ENCODE assay signal across 27 cellular contexts in the genomic region with DNA sequence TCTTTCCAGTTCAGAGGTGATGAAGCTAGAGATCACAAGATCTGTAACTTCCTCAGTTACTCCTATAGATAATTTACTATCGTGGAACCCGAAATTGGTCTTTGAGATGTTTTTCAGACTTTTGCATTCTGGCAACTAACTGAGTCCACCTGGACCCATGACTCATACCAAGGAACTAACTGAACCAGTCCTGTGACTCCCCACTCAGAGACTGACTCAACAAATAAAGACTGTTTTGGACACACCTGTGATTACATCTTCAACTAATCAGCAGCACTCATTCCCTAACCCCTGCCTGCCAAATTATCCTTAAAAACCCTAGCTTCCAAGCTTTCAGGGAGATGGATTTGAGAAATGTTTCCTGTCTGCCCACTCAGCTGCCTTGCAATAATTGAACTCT. TPM values are rescaled to one million over a fixed set of nuclear protein-coding genes. Genes with fewer than 3 reads are reported as not detected.
DNase-seq lines count a peak whose midpoint lies in the region; ATAC-seq, FAIRE-seq and TF ChIP-seq lines count a peak whose summit lies in the region.
"Had no signal": no experiment of that assay in that cellular context is flagged by ENCODE, and none has a peak within 500 bp of the region (broad histone marks: within the 10 kb centered on the region; RNA-seq: fewer than 3 reads in every experiment).

No MANE protein-coding gene starts in this region.

- RAD21 ChIA-PET in HCT116 (lab: Charles Lee; ENCODE audit: low non-redundant PET in 1 of 2, low total read pairs in 2 of 2, uncharacterized antibody in 2 of 2, unreplicated experiment in 2 of 2) = no interaction called here

- H3K27ac ChIP-seq in HCT116 (ENCODE audit: low read depth, low read length) = no peak overlapping the region
- H3K27ac ChIP-seq in Panc1 (ENCODE audit: low read length) = no peak overlapping the region
- H3K27ac ChIP-seq in foreskin keratinocyte = no peak overlapping the region
- H3K27ac ChIP-seq in small intestine (ENCODE audit: low read depth in 1 of 2, low read length in 1 of 2) = no peak overlapping the region
- H3K27ac ChIP-seq: BLaER1, GM23248 had no signal

- H3K27me3 ChIP-seq in HCT116 (ENCODE audit: insufficient read depth, low read length) (no peaks in the 10 kb centered on the region), Panc1 (ENCODE audit: control insufficient read depth, insufficient read depth, low read length) (no peaks in the 10 kb centered on the region), foreskin keratinocyte (no peaks in the 10 kb centered on the region), small intestine (ENCODE audit: control insufficient read depth in 2 of 2, insufficient read depth in 2 of 2, low read length in 2 of 2) (no peaks in the 10 kb centered on the region)
- H3K27me3 ChIP-seq: BLaER1 had no signal

- FAIRE-seq in small intestine (lab: Jason Lieb, UNC) = no peak
- FAIRE-seq: astrocyte, endometrium had no signal

- no peaks in the 10 kb centered on the region for H3K9me2 ChIP-seq in HCT116 (ENCODE audit: insufficient read depth)

- no peak overlapping the region for H3K9ac ChIP-seq in HCT116 (ENCODE audit: low read length)
- H3K9ac ChIP-seq: BLaER1, GM23248 had no signal

- TF ChIP-seq RAD21 in HCT116 (IDR thresholded peaks at IDR 0.05; ENCODE audit: low read depth) = no peak

- H4K20me1 ChIP-seq in HCT116 (ENCODE audit: insufficient read depth) = no peaks in the 10 kb centered on the region
- H4K20me1 ChIP-seq: BLaER1 had no signal

- intact Hi-C loops in HCT116 (cut with micrococcal nuclease) = no loop called here
- intact Hi-C loops in Panc1 (cut with micrococcal nuclease; ENCODE audit: unreplicated experiment) = no loop called here

- no peak for TF ChIP-seq POLR2A in HCT116 (IDR thresholded peaks at IDR 0.05; ENCODE audit: borderline replicate concordance, extremely low read depth, insufficient read depth, insufficient read length)

- H3K4me1 ChIP-seq in HCT116 (ENCODE audit: control insufficient read depth in 1 of 2, insufficient read depth in 2 of 2, low read length in 2 of 2) (peaks cover 0 to 10% of the 10 kb centered on the region in 2 experiments; a peak in 1 of 4 replicates), Panc1 (ENCODE audit: control insufficient read depth, insufficient read depth, low read length) (no peaks in the 10 kb centered on the region), foreskin keratinocyte (no peaks in the 10 kb centered on the region), small intestine (ENCODE audit: control insufficient read depth in 2 of 2, insufficient read depth in 1 of 2, low read depth in 1 of 2, low read length in 1 of 2) (no peaks in the 10 kb centered on the region)
- H3K4me1 ChIP-seq: BLaER1 had no signal

- no TSS peak for BruUV-seq in HCT116 (replicated peaks; lab: Mats Ljungman, UMichigan)
- no TSS peak for BruUV-seq in Panc1 (replicated peaks; lab: Mats Ljungman, UMichigan)

- no peaks in the 10 kb centered on the region for H3K36me3 ChIP-seq in HCT116 (ENCODE audit: control insufficient read depth in 1 of 2, insufficient read depth in 2 of 2, low read length in 2 of 2)
- no peaks in the 10 kb centered on the region for H3K36me3 ChIP-seq in Panc1 (ENCODE audit: control insufficient read depth, insufficient read depth, low read length)
- H3K36me3 ChIP-seq in small intestine (ENCODE audit: control insufficient read depth in 2 of 2, insufficient read depth in 2 of 2, low read length in 2 of 2) = no peaks in the 10 kb centered on the region
- H3K36me3 ChIP-seq: BLaER1 had no signal

- no peaks in the 10 kb centered on the region for H3K79me2 ChIP-seq in HCT116 (ENCODE audit: insufficient read depth, low read length)

- in situ Hi-C loops in Panc1 (cut with HindIII; ENCODE audit: low pct_unique_long_range_greater_than_20kb, low sequenced_read_pairs) = no loop called here

- ATAC-seq in HCT116 = no peak
- peak; percentile 34; the same call in 1 of the 2 replicates for ATAC-seq in Panc1
- ATAC-seq in foreskin keratinocyte = peak; percentile 96
- no peak for ATAC-seq in GM18511 (IDR thresholded peaks at IDR 0.05; ENCODE audit: unreplicated experiment)
- ATAC-seq: natural killer cell; SK-N-SH treated with all-trans-retinoic acid at 6 μM for 48 hours; stimulated activated naive CD8-positive, alpha-beta T cell treated with anti-CD3 and anti-CD28 coated beads, Interleukin-15, amount 100 ng/mL, for 72 hours had no signal

- CTCF ChIA-PET in HCT116 (lab: Charles Lee) (no interaction called here), Panc1 (lab: Charles Lee) (no interaction called here)

- peak overlapping the region; percentile 11; the same call in 1 of the 2 replicates for H3K4me2 ChIP-seq in HCT116 (ENCODE audit: low read length)
- H3K4me2 ChIP-seq: BLaER1 had no signal

- H3K4me3 ChIP-seq in HCT116 (replicated peaks in 1 of 2; ENCODE audit: low read depth in 1 of 2, low read length in 2 of 2) (no peak overlapping the region), Panc1 (ENCODE audit: low read depth in 2 of 2, low read length in 2 of 2) (no peak overlapping the region), small intestine (ENCODE audit: low read depth in 1 of 2, low read length in 2 of 2) (no peak overlapping the region)
- H3K4me3 ChIP-seq: BLaER1, GM23248, skin epidermis had no signal

- H3K9me3 ChIP-seq in HCT116 (ENCODE audit: control insufficient read depth in 1 of 2, insufficient read depth in 1 of 2, low read depth in 1 of 2, low read length in 2 of 2) (no peaks in the 10 kb centered on the region; a peak in 1 of 4 replicates), Panc1 (ENCODE audit: control insufficient read depth, insufficient read depth, low read depth, low read length) (no peaks in the 10 kb centered on the region), small intestine (ENCODE audit: control insufficient read depth, low read depth) (no peaks in the 10 kb centered on the region)
- H3K9me3 ChIP-seq: BLaER1 had no signal

- POLR2A ChIA-PET in HCT116 (lab: Charles Lee) = interaction anchor here (0.6 kb wide), 1 partner anchor 1682 kb away, joined by 6 read pairs; no protein-coding TSS in a partner anchor
- POLR2A ChIA-PET in Panc1 (lab: Charles Lee) = no interaction called here

- DNase-seq in HCT116 (ENCODE audit: low read depth, low spot score) = peak; percentile 21
- DNase-seq in Panc1 (ENCODE audit: low read depth, low spot score) = no peak
- peak; percentile 65 to 84 for DNase-seq in foreskin keratinocyte
- DNase-seq in small intestine = peak; percentile 43
- DNase-seq in ureter (ENCODE audit: low spot score) = no peak
- no peak for DNase-seq in NCI-H1417 (lab: John Stamatoyannopoulos, UW)
- DNase-seq: activated gamma-delta T cell treated with Interleukin-2 at 50 U/mL for 16 hours; activated T-cell treated with anti-CD3 and anti-CD28 coated beads for 4 hours; dermis blood vessel endothelial cell; DND-41; GM23248; natural killer cell; NCI-H1105 treated with DMSO at 0.1 percent for 48 hours; NCI-H2029; NCI-H526 treated with DMSO at 0.1 percent for 48 hours; retina; stimulated activated CD4-positive, alpha-beta T cell treated with anti-CD3 and anti-CD28 coated beads, Interleukin-1b, Interleukin-23, amount 100 ng/mL, for 48 hours; stimulated activated CD8-positive, alpha-beta memory T cell treated with anti-CD3 and anti-CD28 coated beads, Interleukin-4, amount 100 ng/mL, for 48 hours; stimulated activated naive CD8-positive, alpha-beta T cell treated with anti-CD3 and anti-CD28 coated beads, Interleukin-15, amount 100 ng/mL, for 72 hours; T-helper 2 cell had no signal

- TF ChIP-seq CTCF in HCT116 (IDR thresholded peaks at IDR 0.05 in 2 of 3, conservative IDR thresholded peaks at IDR 0.05 in 1 of 3; ENCODE audit: borderline replicate concordance in 1 of 3, insufficient read depth in 1 of 3, low read depth in 2 of 3, low read length in 2 of 3) (no peak), Panc1 (IDR thresholded peaks at IDR 0.05) (no peak), foreskin keratinocyte (conservative IDR thresholded peaks at IDR 0.05) (no peak)

- no peak overlapping the region for H2AFZ ChIP-seq in HCT116 (ENCODE audit: low read depth, low read length, poor library complexity, severe bottlenecking)
- H2AFZ ChIP-seq: GM23248 had no signal

- WGBS in small intestine, 3 donors = 25 to 69% (median 28%) methylated on average over 2 of the region's 2 CpGs

TF ChIP-seq in HCT116, 20 proteins besides CTCF, POLR2A, EP300 and RAD21:
- TF ChIP-seq ELF1 (IDR thresholded peaks at IDR 0.05; ENCODE audit: borderline replicate concordance, low read depth) (no peak), JUND (IDR thresholded peaks at IDR 0.05) (peak; percentile 72), CBX3 (IDR thresholded peaks at IDR 0.05; ENCODE audit: low read depth) (peak; percentile 33; the same call in 1 of the 2 replicates), CEBPB (IDR thresholded peaks at IDR 0.05; ENCODE audit: low read depth) (0 out of 2 replicates have a peak, but pooled peaks have one; percentile 17), FOSL1 (IDR thresholded peaks at IDR 0.05; ENCODE audit: low read depth) (peak; percentile 48; the same call in 1 of the 2 replicates), SP1 (IDR thresholded peaks at IDR 0.05; ENCODE audit: low read depth) (peak; percentile 35; the same call in 1 of the 2 replicates), EZH2 (IDR thresholded peaks at IDR 0.05) (no peak)

RNA-seq across cellular contexts. Expression of a gene that starts 57.8 kb away (rescaled TPM):
- total RNA-seq in HCT116 (2021; ENCODE audit: unreplicated experiment) = 3.1 TPM
- polyA plus RNA-seq in HCT116 (2012) = 1.3 and 2.4 TPM in 2 replicates
- total RNA-seq in Panc1 (2021; ENCODE audit: unreplicated experiment) = 7.6 TPM
- 4.4 TPM for polyA plus RNA-seq in Panc1 (2012; ENCODE audit: insufficient read length)
- total RNA-seq in foreskin keratinocyte = 0.20 and 0.32 TPM in 2 replicates
- polyA plus RNA-seq in foreskin keratinocyte = 0.08 and 0.11 TPM in 2 replicates
- 100 to 1,000 TPM in 2 of 3 donors, 10 to 100 TPM in 1; 50.3 to 545 (median 155) TPM for polyA plus RNA-seq in small intestine
- total RNA-seq in ureter = 47.6 TPM
- total RNA-seq: glomerular endothelial cell, GM23248 had no signal
- polyA plus RNA-seq: GM23248 had no signal

Comparison
In these comparisons a context has a peak if more than half of its experiments do, and no peak if none do; other contexts are left out.
1. ATAC-seq: peak in Panc1 (single experiment) and foreskin keratinocyte (single experiment); none in HCT116 (single experiment) and GM18511 (single experiment).
2. DNase-seq: peak in HCT116 (single experiment), foreskin keratinocyte (2 of 2) and small intestine (single experiment); none in Panc1 (single experiment), ureter (single experiment) and NCI-H1417 (0 of 3).